Comparison of ENCODE assay signal across 1 cellular context in the genomic region with DNA sequence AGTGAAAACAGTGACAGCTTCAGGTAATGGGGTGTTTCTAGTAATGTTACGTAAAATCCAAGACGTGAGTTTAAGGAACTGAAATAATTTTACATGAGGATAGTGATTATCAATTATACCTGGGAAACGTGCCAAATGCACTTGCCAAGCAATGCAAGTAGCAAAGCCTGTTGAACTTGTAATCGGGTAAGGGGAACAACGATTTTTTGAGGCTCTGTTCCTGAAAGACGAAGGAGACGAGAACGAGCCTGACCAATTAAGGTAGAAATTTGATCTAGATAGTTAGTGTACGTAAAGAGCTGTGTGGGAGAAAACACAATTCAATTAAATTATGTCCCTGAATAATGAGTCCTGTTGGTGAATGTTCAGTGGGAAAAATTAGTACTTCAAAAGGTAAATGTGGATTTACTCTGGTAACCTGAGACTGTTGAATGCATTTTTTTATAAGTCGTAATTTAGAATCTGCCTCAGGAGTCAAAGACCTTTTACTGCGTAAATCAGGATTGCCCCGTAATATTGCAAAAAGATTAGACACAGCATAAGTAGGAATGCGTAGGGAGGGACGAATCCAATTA.
TF ChIP-seq lines count a peak whose summit lies in the region.

No MANE protein-coding gene starts in this region.

TF ChIP-seq in HepG2, 621 proteins besides CTCF, POLR2A, EP300 and RAD21:
- TF ChIP-seq ZNF543 (CRISPR knock-in tag; IDR thresholded peaks at IDR 0.05) (no peak), NFATC3 (CRISPR knock-in tag; IDR thresholded peaks at IDR 0.05) (no peak), HDAC1 (CRISPR knock-in tag; IDR thresholded peaks at IDR 0.05) (no peak), ZNF557 (CRISPR knock-in tag; IDR thresholded peaks at IDR 0.05) (no peak), PAF1 (CRISPR knock-in tag; IDR thresholded peaks at IDR 0.05) (no peak), ZNF274 (CRISPR knock-in tag; IDR thresholded peaks at IDR 0.05) (no peak), ZNF720 (CRISPR knock-in tag; IDR thresholded peaks at IDR 0.05) (no peak), SRSF1 (optimal IDR thresholded peaks at IDR 0.05; ENCODE audit: low read depth, low read length) (no peak), TRIM24 (CRISPR knock-in tag; IDR thresholded peaks at IDR 0.05) (no peak), GPN1 (CRISPR knock-in tag; IDR thresholded peaks at IDR 0.05; ENCODE audit: borderline replicate concordance) (no peak), POLR2AphosphoS5 (IDR thresholded peaks at IDR 0.05; ENCODE audit: low read depth, low read length) (no peak), ZNF24 (IDR thresholded peaks at IDR 0.05) (no peak), TSC22D2 (CRISPR knock-in tag; IDR thresholded peaks at IDR 0.05; ENCODE audit: borderline replicate concordance) (no peak), ZNF251 (CRISPR knock-in tag; IDR thresholded peaks at IDR 0.05) (no peak), NONO (IDR thresholded peaks at IDR 0.05) (no peak), NONO (CRISPR knock-in tag; conservative IDR thresholded peaks at IDR 0.05) (no peak), RNF2 (conservative IDR thresholded peaks at IDR 0.05; ENCODE audit: low read depth) (no peak)
- TF ChIP-seq, protein P1, sequence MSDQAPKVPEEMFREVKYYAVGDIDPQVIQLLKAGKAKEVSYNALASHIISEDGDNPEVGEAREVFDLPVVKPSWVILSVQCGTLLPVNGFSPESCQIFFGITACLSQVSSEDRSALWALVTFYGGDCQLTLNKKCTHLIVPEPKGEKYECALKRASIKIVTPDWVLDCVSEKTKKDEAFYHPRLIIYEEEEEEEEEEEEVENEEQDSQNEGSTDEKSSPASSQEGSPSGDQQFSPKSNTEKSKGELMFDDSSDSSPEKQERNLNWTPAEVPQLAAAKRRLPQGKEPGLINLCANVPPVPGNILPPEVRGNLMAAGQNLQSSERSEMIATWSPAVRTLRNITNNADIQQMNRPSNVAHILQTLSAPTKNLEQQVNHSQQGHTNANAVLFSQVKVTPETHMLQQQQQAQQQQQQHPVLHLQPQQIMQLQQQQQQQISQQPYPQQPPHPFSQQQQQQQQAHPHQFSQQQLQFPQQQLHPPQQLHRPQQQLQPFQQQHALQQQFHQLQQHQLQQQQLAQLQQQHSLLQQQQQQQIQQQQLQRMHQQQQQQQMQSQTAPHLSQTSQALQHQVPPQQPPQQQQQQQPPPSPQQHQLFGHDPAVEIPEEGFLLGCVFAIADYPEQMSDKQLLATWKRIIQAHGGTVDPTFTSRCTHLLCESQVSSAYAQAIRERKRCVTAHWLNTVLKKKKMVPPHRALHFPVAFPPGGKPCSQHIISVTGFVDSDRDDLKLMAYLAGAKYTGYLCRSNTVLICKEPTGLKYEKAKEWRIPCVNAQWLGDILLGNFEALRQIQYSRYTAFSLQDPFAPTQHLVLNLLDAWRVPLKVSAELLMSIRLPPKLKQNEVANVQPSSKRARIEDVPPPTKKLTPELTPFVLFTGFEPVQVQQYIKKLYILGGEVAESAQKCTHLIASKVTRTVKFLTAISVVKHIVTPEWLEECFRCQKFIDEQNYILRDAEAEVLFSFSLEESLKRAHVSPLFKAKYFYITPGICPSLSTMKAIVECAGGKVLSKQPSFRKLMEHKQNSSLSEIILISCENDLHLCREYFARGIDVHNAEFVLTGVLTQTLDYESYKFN (CRISPR knock-in tag; conservative IDR thresholded peaks at IDR 0.05), result no peak
- TF ChIP-seq, protein P2, sequence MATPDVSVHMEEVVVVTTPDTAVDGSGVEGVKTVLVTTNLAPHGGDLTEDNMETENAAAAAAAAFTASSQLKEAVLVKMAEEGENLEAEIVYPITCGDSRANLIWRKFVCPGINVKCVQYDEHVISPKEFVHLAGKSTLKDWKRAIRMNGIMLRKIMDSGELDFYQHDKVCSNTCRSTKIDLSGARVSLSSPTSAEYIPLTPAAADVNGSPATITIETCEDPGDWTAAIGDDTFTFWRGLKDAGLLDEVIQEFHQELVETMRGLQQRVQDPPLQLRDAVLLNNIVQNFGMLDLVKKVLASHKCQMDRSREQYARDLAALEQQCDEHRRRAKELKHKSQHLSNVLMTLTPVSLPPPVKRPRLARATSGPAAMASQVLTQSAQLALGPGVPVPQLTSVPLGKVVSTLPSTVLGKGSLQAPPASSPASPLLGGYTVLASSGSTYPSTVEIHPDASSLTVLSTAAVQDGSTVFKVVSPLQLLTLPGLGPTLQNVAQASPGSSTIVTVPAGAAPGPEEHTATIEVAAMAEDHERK (CRISPR knock-in tag; IDR thresholded peaks at IDR 0.05; ENCODE audit: low read depth), result no peak
- TF ChIP-seq, protein P3, sequence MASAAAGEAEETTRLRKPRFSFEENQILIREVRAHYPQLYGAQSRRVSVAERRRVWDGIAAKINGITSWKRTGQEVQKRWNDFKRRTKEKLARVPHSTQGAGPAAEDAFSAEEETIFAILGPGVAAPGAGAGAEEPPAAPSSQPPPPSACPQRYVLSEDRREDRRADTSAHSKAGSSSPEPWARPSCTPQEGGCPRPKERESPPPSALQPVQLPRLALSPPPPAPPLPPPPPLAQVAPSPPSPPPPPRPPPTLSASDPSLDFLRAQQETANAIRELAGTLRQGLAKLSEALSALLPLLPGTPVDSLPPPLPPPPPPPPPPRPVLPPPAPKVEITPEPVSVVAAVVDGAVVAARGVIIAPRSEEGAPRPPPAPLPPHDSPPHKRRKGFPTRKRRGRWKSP (CRISPR knock-in tag; IDR thresholded peaks at IDR 0.05), result no peak
TF ChIP-seq in HepG2: peak in this region for 0.
